In the genomic region with DNA sequence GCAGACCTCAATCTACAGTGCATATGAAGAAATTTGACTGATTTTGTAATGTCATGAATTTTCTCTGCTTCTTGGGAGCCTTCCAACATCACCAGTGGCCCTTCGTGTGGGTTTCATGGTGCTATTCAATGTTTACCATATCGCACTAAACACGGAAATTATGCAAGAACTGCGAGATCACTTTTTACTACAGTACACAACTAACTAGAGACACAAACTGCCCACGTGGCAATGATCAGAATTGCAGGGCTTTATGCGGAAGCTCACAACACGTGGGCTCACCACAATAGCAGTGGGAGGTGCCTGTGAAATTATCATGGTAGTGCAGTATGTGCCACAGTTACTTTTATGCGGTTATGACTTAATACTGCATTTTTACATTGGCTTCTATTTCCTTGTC, we compare ENCODE assay signal across 13 cellular contexts.
A peak's percentile ranks its signal among the peaks of the same experiment; 100 is the strongest.
DNase-seq lines count a peak whose midpoint lies in the region; ATAC-seq and TF ChIP-seq lines count a peak whose summit lies in the region.
"Had no signal": no experiment of that assay in that cellular context is flagged by ENCODE, and none has a peak within 500 bp of the region (broad histone marks: within the 10 kb centered on the region; RNA-seq: fewer than 3 reads in every experiment).

No MANE protein-coding gene starts in this region.

- no peaks in the 10 kb centered on the region for H3K9me3 ChIP-seq in osteoblast (ENCODE audit: low read depth, low read length)
- no peaks in the 10 kb centered on the region for H3K9me3 ChIP-seq in Caco-2

- POLR2A ChIA-PET in Caco-2 (lab: Charles Lee) = no interaction called here

- no peaks in the 10 kb centered on the region for H3K36me3 ChIP-seq in osteoblast (ENCODE audit: insufficient read depth, low read length)
- H3K36me3 ChIP-seq in Caco-2 (ENCODE audit: control insufficient read depth, insufficient read depth, low read length) = no peaks in the 10 kb centered on the region

- no peaks in the 10 kb centered on the region for H3K36me3 Mint-ChIP-seq in Caco-2 (ENCODE audit: insufficient read depth, unreplicated experiment)

- H3K4me1 Mint-ChIP-seq in Caco-2 (ENCODE audit: low read depth, unreplicated experiment) = no peaks in the 10 kb centered on the region
- H3K4me1 Mint-ChIP-seq: WTC11 had no signal

- no peak for ATAC-seq in HG03108 (IDR thresholded peaks at IDR 0.05; ENCODE audit: unreplicated experiment)
- no peak for ATAC-seq in GM18517 (IDR thresholded peaks at IDR 0.05; ENCODE audit: unreplicated experiment)
- ATAC-seq: naive thymus-derived CD8-positive, alpha-beta T cell; WTC11 had no signal

- no peak overlapping the region for H3K4me2 ChIP-seq in osteoblast (ENCODE audit: insufficient read depth, low read length)
- H3K4me2 ChIP-seq: hepatocyte had no signal

- H3K27ac Mint-ChIP-seq in Caco-2 (ENCODE audit: unreplicated experiment) = no peak overlapping the region
- H3K27ac Mint-ChIP-seq: WTC11 had no signal

- DNase-seq in CMK (ENCODE audit: low read depth) = peak; percentile 63
- peak; percentile 39 for DNase-seq in NCI-H460 (ENCODE audit: extremely low read depth, low read depth)
- DNase-seq in activated CD8-positive, alpha-beta memory T cell treated with anti-CD3 and anti-CD28 coated beads, Interleukin-2, amount 50 U/mL, for 4 hours = peak; percentile 49
- no peak for DNase-seq in osteoblast (ENCODE audit: insufficient read length, low spot score, missing footprints)
- DNase-seq in Caco-2 = no peak
- DNase-seq in foreskin fibroblast = no peak
- DNase-seq: DMS79 treated with DMSO at 0.1 percent for 48 hours, NCI-H446 had no signal

- H3K9me3 Mint-ChIP-seq in Caco-2 (ENCODE audit: unreplicated experiment) = no peaks in the 10 kb centered on the region

- no peaks in the 10 kb centered on the region for H3K79me2 ChIP-seq in osteoblast (ENCODE audit: insufficient read depth, low read length)
- H3K79me2 ChIP-seq: hepatocyte had no signal

- no peaks in the 10 kb centered on the region for H3K27me3 ChIP-seq in osteoblast (ENCODE audit: insufficient read depth, low read length)
- no peaks in the 10 kb centered on the region for H3K27me3 ChIP-seq in Caco-2 (replicated peaks; ENCODE audit: control insufficient read depth, insufficient read depth, low read length)
- H3K27me3 ChIP-seq: hepatocyte had no signal

- peaks cover 2% of the 10 kb centered on the region for H3K27me3 Mint-ChIP-seq in Caco-2 (ENCODE audit: insufficient read depth, unreplicated experiment)

- CTCF ChIA-PET in Caco-2 (lab: Charles Lee) = interaction anchor here (0.6 kb wide), 1 partner anchor 851 kb away, joined by 4 read pairs; no protein-coding TSS in a partner anchor

- H3K4me3 ChIP-seq in osteoblast (ENCODE audit: insufficient read depth, low read length) = no peak overlapping the region
- H3K4me3 ChIP-seq in Caco-2 (ENCODE audit: low read depth, low read length) = no peak overlapping the region
- no peak overlapping the region for H3K4me3 ChIP-seq in foreskin fibroblast (ENCODE audit: low read depth in 1 of 2, low read length in 2 of 2)
- H3K4me3 ChIP-seq: hepatocyte had no signal

- TF ChIP-seq CTCF in osteoblast (IDR thresholded peaks at IDR 0.05; ENCODE audit: extremely low read depth, low read depth, low read length) (no peak), Caco-2 (IDR thresholded peaks at IDR 0.05; ENCODE audit: insufficient read depth in 1 of 2, low read depth in 1 of 2, low read length in 1 of 2, severe bottlenecking in 1 of 2, unreplicated experiment in 1 of 2) (no peak), foreskin fibroblast (IDR thresholded peaks at IDR 0.05; ENCODE audit: low read depth, low read length) (no peak)

- H2AFZ ChIP-seq in osteoblast (ENCODE audit: low read length) = peak overlapping the region; percentile 44
- H2AFZ ChIP-seq: hepatocyte had no signal

- no TSS peak for BruUV-seq in Caco-2 (replicated peaks; lab: Mats Ljungman, UMichigan)

- H4K20me1 ChIP-seq in osteoblast (ENCODE audit: insufficient read depth, low read length) = no peaks in the 10 kb centered on the region

- H3K4me1 ChIP-seq in osteoblast (ENCODE audit: insufficient read depth, low read length) (no peaks in the 10 kb centered on the region), Caco-2 (no peaks in the 10 kb centered on the region)

- H3K27ac ChIP-seq in osteoblast (ENCODE audit: low read depth, low read length) = no peak overlapping the region
- H3K27ac ChIP-seq: hepatocyte had no signal

- no peak overlapping the region for H3K4me3 Mint-ChIP-seq in Caco-2 (ENCODE audit: unreplicated experiment)
- H3K4me3 Mint-ChIP-seq: naive thymus-derived CD8-positive, alpha-beta T cell; WTC11 had no signal

- intact Hi-C loops in Caco-2 (cut with micrococcal nuclease; ENCODE audit: unreplicated experiment) = no loop called here

Comparison
In these comparisons a context has a peak if more than half of its experiments do, and no peak if none do; other contexts are left out.
1. DNase-seq: peak in CMK (single experiment), NCI-H460 (single experiment) and activated CD8-positive, alpha-beta memory T cell treated with anti-CD3 and anti-CD28 coated beads, Interleukin-2, amount 50 U/mL, for 4 hours (single experiment); none in osteoblast (single experiment), Caco-2 (0 of 2) and foreskin fibroblast (0 of 2).